In genomic region chr22:37197451-37198289, GRCh38 we compare ENCODE assay signal across 1 cellular context.
TF ChIP-seq lines count a peak whose summit lies in the region.

No MANE protein-coding gene starts in this region.

TF ChIP-seq in HepG2, 621 proteins besides CTCF, POLR2A, EP300 and RAD21 (continued from another document and continues in another):
- no peak for TF ChIP-seq E2F5 (CRISPR knock-in tag; conservative IDR thresholded peaks at IDR 0.05)
- no peak for TF ChIP-seq ZNF564 (CRISPR knock-in tag; IDR thresholded peaks at IDR 0.05)
- no peak for TF ChIP-seq HHEX (CRISPR knock-in tag; IDR thresholded peaks at IDR 0.05)
- TF ChIP-seq PREB (CRISPR knock-in tag; IDR thresholded peaks at IDR 0.05) = no peak
- TF ChIP-seq ZNF24 (IDR thresholded peaks at IDR 0.05) = no peak
- peak; percentile 11; the same call in 1 of the 2 replicates for TF ChIP-seq FOXK1 (CRISPR knock-in tag; IDR thresholded peaks at IDR 0.05; ENCODE audit: borderline replicate concordance, low read depth)
- TF ChIP-seq IRF2 (CRISPR knock-in tag; IDR thresholded peaks at IDR 0.05) = no peak; the same call in 1 of the 2 replicates
- TF ChIP-seq NR2C2 (CRISPR knock-in tag; IDR thresholded peaks at IDR 0.05; ENCODE audit: borderline replicate concordance) = no peak
- no peak for TF ChIP-seq DZIP1 (CRISPR knock-in tag; IDR thresholded peaks at IDR 0.05)
- peak; percentile 68 for TF ChIP-seq KDM5B (CRISPR knock-in tag; IDR thresholded peaks at IDR 0.05; ENCODE audit: borderline replicate concordance)
- no peak for TF ChIP-seq TRIM24 (CRISPR knock-in tag; IDR thresholded peaks at IDR 0.05)
- no peak for TF ChIP-seq BRF2 (CRISPR knock-in tag; IDR thresholded peaks at IDR 0.05)
- TF ChIP-seq DBP (CRISPR knock-in tag; IDR thresholded peaks at IDR 0.05; ENCODE audit: not compliant biosample characterization) = no peak
- TF ChIP-seq HMGA1 (CRISPR knock-in tag; conservative IDR thresholded peaks at IDR 0.05) = no peak
- TF ChIP-seq CREM (IDR thresholded peaks at IDR 0.05) = peak; percentile 36; the same call in 1 of the 2 replicates
- no peak for TF ChIP-seq CREM (CRISPR knock-in tag; IDR thresholded peaks at IDR 0.05)
- TF ChIP-seq CAMTA2 (CRISPR knock-in tag; IDR thresholded peaks at IDR 0.05; ENCODE audit: borderline replicate concordance) = no peak
- 0 out of 2 replicates have a peak, but pooled peaks have one; percentile 13 for TF ChIP-seq SALL1 (CRISPR knock-in tag; IDR thresholded peaks at IDR 0.05)
- TF ChIP-seq SRY (CRISPR knock-in tag; IDR thresholded peaks at IDR 0.05) = 0 out of 2 replicates have a peak, but pooled peaks have one; percentile 39
- TF ChIP-seq YEATS2 (CRISPR knock-in tag; IDR thresholded peaks at IDR 0.05; ENCODE audit: borderline replicate concordance) = no peak
- no peak for TF ChIP-seq NFRKB (IDR thresholded peaks at IDR 0.05)
- TF ChIP-seq CCDC6 (CRISPR knock-in tag; IDR thresholded peaks at IDR 0.05) = no peak
- TF ChIP-seq ZNF138 (CRISPR knock-in tag; IDR thresholded peaks at IDR 0.05; ENCODE audit: low read depth) = no peak
- no peak for TF ChIP-seq ZNF883 (CRISPR knock-in tag; IDR thresholded peaks at IDR 0.05; ENCODE audit: not compliant biosample characterization)
- TF ChIP-seq ZNF674 (CRISPR knock-in tag; IDR thresholded peaks at IDR 0.05; ENCODE audit: low read depth) = no peak
- TF ChIP-seq ZNF441 (CRISPR knock-in tag; IDR thresholded peaks at IDR 0.05; ENCODE audit: borderline replicate concordance) = no peak
- no peak for TF ChIP-seq ZFY (CRISPR knock-in tag; IDR thresholded peaks at IDR 0.05)
- 0 out of 2 replicates have a peak, but pooled peaks have one; percentile 60 for TF ChIP-seq JUND (CRISPR knock-in tag; IDR thresholded peaks at IDR 0.05)
- peak; percentile 58; the same call in 1 of the 2 replicates for TF ChIP-seq ZNF160 (CRISPR knock-in tag; IDR thresholded peaks at IDR 0.05)
- TF ChIP-seq ZNF629 (CRISPR knock-in tag; conservative IDR thresholded peaks at IDR 0.05) = peak; percentile 97
- TF ChIP-seq ZNF691 (CRISPR knock-in tag; IDR thresholded peaks at IDR 0.05; ENCODE audit: borderline replicate concordance, low read depth) = no peak
- no peak for TF ChIP-seq KAT8 (CRISPR knock-in tag; IDR thresholded peaks at IDR 0.05)
- TF ChIP-seq GTF2F1 (IDR thresholded peaks at IDR 0.05; ENCODE audit: low read length) = no peak
- TF ChIP-seq CSRNP1 (CRISPR knock-in tag; IDR thresholded peaks at IDR 0.05) = 0 out of 2 replicates have a peak, but pooled peaks have one; percentile 47
- TF ChIP-seq RXRA (CRISPR knock-in tag; IDR thresholded peaks at IDR 0.05) = no peak
- 0 out of 2 replicates have a peak, but pooled peaks have one; percentile 33 for TF ChIP-seq KAT7 (CRISPR knock-in tag; IDR thresholded peaks at IDR 0.05; ENCODE audit: borderline replicate concordance)
- TF ChIP-seq NFAT5 (CRISPR knock-in tag; IDR thresholded peaks at IDR 0.05) = no peak
- TF ChIP-seq ZNF567 (CRISPR knock-in tag; IDR thresholded peaks at IDR 0.05; ENCODE audit: borderline replicate concordance) = no peak
- TF ChIP-seq ELF4 (CRISPR knock-in tag; IDR thresholded peaks at IDR 0.05; ENCODE audit: borderline replicate concordance) = no peak
- TF ChIP-seq HDAC1 (CRISPR knock-in tag; IDR thresholded peaks at IDR 0.05) = peak; percentile 34
- TF ChIP-seq MXD4 (CRISPR knock-in tag; IDR thresholded peaks at IDR 0.05) = no peak
- no peak for TF ChIP-seq ZNF660 (CRISPR knock-in tag; IDR thresholded peaks at IDR 0.05; ENCODE audit: borderline replicate concordance, low read depth)
- TF ChIP-seq MAX (IDR thresholded peaks at IDR 0.05) = no peak; the same call in 1 of the 2 replicates
- TF ChIP-seq ZFP36L2 (CRISPR knock-in tag; IDR thresholded peaks at IDR 0.05) = no peak
- TF ChIP-seq BCL6 (CRISPR knock-in tag; IDR thresholded peaks at IDR 0.05) = no peak
- no peak for TF ChIP-seq SNAI1 (CRISPR knock-in tag; IDR thresholded peaks at IDR 0.05; ENCODE audit: borderline replicate concordance)
- TF ChIP-seq ZSCAN9 (CRISPR knock-in tag; IDR thresholded peaks at IDR 0.05; ENCODE audit: borderline replicate concordance) = no peak
- no peak for TF ChIP-seq ZBTB46 (CRISPR knock-in tag; IDR thresholded peaks at IDR 0.05; ENCODE audit: borderline replicate concordance)
- no peak for TF ChIP-seq ZNF530 (CRISPR knock-in tag; IDR thresholded peaks at IDR 0.05; ENCODE audit: low read depth)
- 0 out of 2 replicates have a peak, but pooled peaks have one; percentile 32 for TF ChIP-seq POGZ (CRISPR knock-in tag; IDR thresholded peaks at IDR 0.05)
- no peak for TF ChIP-seq ZNF552 (CRISPR knock-in tag; IDR thresholded peaks at IDR 0.05; ENCODE audit: borderline replicate concordance)
